In the genomic region with DNA sequence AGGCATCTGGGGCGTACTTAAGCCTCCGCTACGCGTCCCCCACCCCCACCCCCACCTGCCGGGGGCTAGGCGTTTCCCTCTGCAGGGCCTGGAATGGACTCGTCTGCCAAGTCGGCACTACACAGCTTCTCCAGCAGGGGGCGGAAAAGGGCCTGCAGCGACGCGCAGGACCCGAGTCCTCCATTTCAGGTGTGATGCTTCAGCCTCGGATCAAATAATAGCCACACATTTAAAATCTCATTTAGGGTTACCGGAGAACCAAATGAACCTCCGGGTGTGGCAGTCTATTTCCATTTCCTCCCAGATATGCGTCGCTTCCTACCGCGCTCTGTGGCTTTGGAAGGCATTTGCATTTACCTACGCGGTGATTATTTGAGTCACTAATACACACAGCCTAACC, we compare ENCODE assay signal across 8 cellular contexts. TPM values are rescaled to one million over a fixed set of nuclear protein-coding genes. Genes with fewer than 3 reads are reported as not detected.
DNase-seq lines count a peak whose midpoint lies in the region; ATAC-seq and TF ChIP-seq lines count a peak whose summit lies in the region.

No MANE protein-coding gene starts in this region.

- ATAC-seq in HG03439 (IDR thresholded peaks at IDR 0.05; ENCODE audit: unreplicated experiment) (peak; percentile 78), HG03025 (IDR thresholded peaks at IDR 0.05; ENCODE audit: low FRiP score, unreplicated experiment) (no peak)

- no peaks in the 10 kb centered on the region for H3K36me3 Mint-ChIP-seq in CD14-positive monocyte

- DNase-seq in CD14-positive monocyte (ENCODE audit: low spot score): no peak
- DNase-seq in GM19238 (ENCODE audit: insufficient read length, low spot score): peak; percentile 35
- DNase-seq in T-helper 22 cell (ENCODE audit: low read depth): peak; percentile 47
- peak; percentile 50 for DNase-seq in astrocyte of the hippocampus (ENCODE audit: low read depth, low spot score)
- DNase-seq in islet precursor cell: peak; percentile 83
- peak in 2 of 3 experiments; percentile 28 to 40 for DNase-seq in stimulated activated CD4-positive, alpha-beta T cell treated with anti-CD3 and anti-CD28 coated beads, TNF-alpha, amount 100 ng/mL, for 4 hours (ENCODE audit: low read depth in 3 of 3)

- intact Hi-C loops in CD14-positive monocyte (cut with micrococcal nuclease): loop anchor here in 1 of 2 donors (10.0 kb wide), 1 partner anchor 104 kb away; no protein-coding TSS in a partner anchor

- peak overlapping the region in 1 of 2 donors; percentile 46 for H3K4me3 Mint-ChIP-seq in CD14-positive monocyte

- H3K27ac Mint-ChIP-seq in CD14-positive monocyte: no peak overlapping the region

- peak; percentile 74 for TF ChIP-seq CTCF in CD14-positive monocyte (IDR thresholded peaks at IDR 0.05)

- peaks cover 34 to 53% (median 47%) of the 10 kb centered on the region in 3 donors for H3K27me3 Mint-ChIP-seq in CD14-positive monocyte (ENCODE audit: low read depth in 3 of 3)

- H3K9me3 Mint-ChIP-seq in CD14-positive monocyte: peaks cover 0 to 4% (median 0%) of the 10 kb centered on the region in 7 donors

- peaks cover 11% of the 10 kb centered on the region for H3K4me1 Mint-ChIP-seq in CD14-positive monocyte

RNA-seq across cellular contexts. Expression of a gene that starts 2.9 kb away (rescaled TPM):
- not detected for polyA plus RNA-seq in CD14-positive monocyte
